ENCODE assay signal across 8 cellular contexts in the genomic region with DNA sequence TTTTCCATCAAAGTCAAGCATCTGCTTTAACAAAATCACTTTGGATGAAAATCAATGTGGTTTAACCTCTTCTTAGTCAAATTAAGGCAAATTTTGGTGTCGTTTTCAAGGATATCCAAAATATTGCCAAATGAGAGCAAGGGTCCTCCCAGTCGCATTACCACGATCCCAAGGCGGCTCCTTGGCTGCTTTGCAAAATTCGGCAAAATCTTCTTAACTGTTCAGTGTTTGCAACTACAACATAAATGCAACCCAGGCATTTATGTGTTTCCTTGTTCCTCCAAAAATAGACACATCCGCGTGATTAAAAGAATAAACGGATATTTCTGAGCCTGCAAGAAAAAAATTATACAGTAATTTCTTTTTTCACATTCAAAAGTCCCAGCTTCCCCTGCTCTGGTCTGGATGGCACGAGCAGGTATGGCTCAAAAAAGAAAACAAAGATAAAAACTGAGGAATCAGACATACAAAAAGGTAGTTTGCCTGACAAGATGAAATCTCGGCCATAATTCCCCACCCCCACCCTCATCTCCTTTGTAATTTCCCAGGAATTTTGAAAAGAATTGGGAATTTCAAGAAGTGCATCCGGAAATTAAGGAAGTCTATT. TPM values are rescaled to one million over a fixed set of nuclear protein-coding genes. Genes with fewer than 3 reads are reported as not detected.
DNase-seq lines count a peak whose midpoint lies in the region; TF ChIP-seq lines count a peak whose summit lies in the region.

No MANE protein-coding gene starts in this region.

- H3K27me3 ChIP-seq in Caco-2 (replicated peaks; ENCODE audit: control insufficient read depth, insufficient read depth, low read length): no peaks in the 10 kb centered on the region
- no peaks in the 10 kb centered on the region for H3K27me3 ChIP-seq in NT2/D1 (ENCODE audit: insufficient read depth, insufficient read length)

- CTCF ChIA-PET in Caco-2 (lab: Charles Lee): no interaction called here

- peak overlapping the region; percentile 30 for H3K27ac ChIP-seq in epithelial cell of prostate

- peaks cover 45% of the 10 kb centered on the region for H3K4me1 ChIP-seq in Caco-2
- H3K4me1 ChIP-seq in NT2/D1 (ENCODE audit: insufficient read depth, insufficient read length): no peaks in the 10 kb centered on the region

- peak overlapping the region; percentile 92 for H3K4me3 Mint-ChIP-seq in Caco-2 (ENCODE audit: unreplicated experiment)
- H3K4me3 Mint-ChIP-seq in osteocyte (ENCODE audit: unreplicated experiment): peak overlapping the region; percentile 78

- peak overlapping the region; percentile 57 for H3K9ac ChIP-seq in NT2/D1 (ENCODE audit: insufficient read length, low read depth)

- H3K4me3 ChIP-seq in Caco-2 (ENCODE audit: low read depth, low read length) (no peak overlapping the region), NT2/D1 (ENCODE audit: insufficient read length, low read depth) (no peak overlapping the region)

- H3K9me3 Mint-ChIP-seq in Caco-2 (ENCODE audit: unreplicated experiment): no peaks in the 10 kb centered on the region
- no peaks in the 10 kb centered on the region for H3K9me3 Mint-ChIP-seq in osteocyte (ENCODE audit: unreplicated experiment)

- TF ChIP-seq CTCF in Caco-2 (IDR thresholded peaks at IDR 0.05; ENCODE audit: insufficient read depth in 1 of 2, low read depth in 1 of 2, low read length in 1 of 2, severe bottlenecking in 1 of 2, unreplicated experiment in 1 of 2) (no peak), osteocyte (IDR thresholded peaks at IDR 0.05) (no peak)

- H3K27me3 Mint-ChIP-seq in Caco-2 (ENCODE audit: insufficient read depth, unreplicated experiment) (no peaks in the 10 kb centered on the region), osteocyte (ENCODE audit: unreplicated experiment) (no peaks in the 10 kb centered on the region)

- H3K36me3 Mint-ChIP-seq in Caco-2 (ENCODE audit: insufficient read depth, unreplicated experiment): peaks cover 5% of the 10 kb centered on the region
- no peaks in the 10 kb centered on the region for H3K36me3 Mint-ChIP-seq in osteocyte (ENCODE audit: unreplicated experiment)

- no peaks in the 10 kb centered on the region for H3K9me3 ChIP-seq in Caco-2
- H3K9me3 ChIP-seq in NT2/D1 (ENCODE audit: insufficient read depth, low read length): no peaks in the 10 kb centered on the region

- H3K27ac Mint-ChIP-seq in Caco-2 (ENCODE audit: unreplicated experiment) (no peak overlapping the region), osteocyte (ENCODE audit: unreplicated experiment) (peak overlapping the region; percentile 96)

- H3K36me3 ChIP-seq in Caco-2 (ENCODE audit: control insufficient read depth, insufficient read depth, low read length) (no peaks in the 10 kb centered on the region), NT2/D1 (ENCODE audit: insufficient read depth, insufficient read length, low read length) (no peaks in the 10 kb centered on the region)

- H3K4me1 Mint-ChIP-seq in Caco-2 (ENCODE audit: low read depth, unreplicated experiment) (peaks cover 53% of the 10 kb centered on the region), osteocyte (ENCODE audit: unreplicated experiment) (peaks cover 72% of the 10 kb centered on the region)

- POLR2A ChIA-PET in Caco-2 (lab: Charles Lee): interaction anchor here (0.6 kb wide), 4 partner anchors 12 to 821 kb away, joined by 3 to 9 read pairs (median 5); no protein-coding TSS in a partner anchor

- intact Hi-C loops in Caco-2 (cut with micrococcal nuclease; ENCODE audit: unreplicated experiment): loop anchor here (5.0 kb wide), 1 partner anchor 433 kb away; no protein-coding TSS in a partner anchor

- no TSS peak for BruUV-seq in Caco-2 (replicated peaks; lab: Mats Ljungman, UMichigan)

- DNase-seq in Caco-2 (no peak), NT2/D1 (ENCODE audit: low read depth, low spot score) (no peak), epithelial cell of prostate (ENCODE audit: low read depth, low spot score) (no peak), osteocyte (ENCODE audit: extremely low spot score, unreplicated experiment) (no peak), SK-N-DZ (ENCODE audit: low spot score) (no peak), GDM1 (lab: John Stamatoyannopoulos, UW) (no peak), NCI-H1694 (lab: John Stamatoyannopoulos, UW) (no peak), HUDEP-2 (lab: John Stamatoyannopoulos, UW; ENCODE audit: unreplicated experiment in 76 of 76) (no peak)

RNA-seq across cellular contexts. Expression of a gene that starts 6.1 kb away (rescaled TPM):
- total RNA-seq in Caco-2 (2022) (5.7 and 6.3 TPM in 2 replicates), osteocyte (4.3 and 4.9 TPM in 2 replicates)
- 8.1 and 9.6 TPM in 2 replicates for polyA plus RNA-seq in SK-N-DZ (2014; cell fraction: cytosol; rRNA removed)
- polyA plus RNA-seq in SK-N-DZ (2014; cell fraction: nucleus; rRNA removed): 5.6 and 9.0 TPM in 2 replicates

RNA-seq across cellular contexts. Expression of a gene that starts 14.6 kb away (rescaled TPM):
- total RNA-seq in Caco-2 (2022) (84.3 and 85.3 TPM in 2 replicates), osteocyte (43.9 and 56.5 TPM in 2 replicates)
- 24.0 and 28.9 TPM in 2 replicates for polyA plus RNA-seq in SK-N-DZ (2014; cell fraction: cytosol; rRNA removed)
- 36.8 and 39.1 TPM in 2 replicates for polyA plus RNA-seq in SK-N-DZ (2014; cell fraction: nucleus; rRNA removed)
